In the genomic region with DNA sequence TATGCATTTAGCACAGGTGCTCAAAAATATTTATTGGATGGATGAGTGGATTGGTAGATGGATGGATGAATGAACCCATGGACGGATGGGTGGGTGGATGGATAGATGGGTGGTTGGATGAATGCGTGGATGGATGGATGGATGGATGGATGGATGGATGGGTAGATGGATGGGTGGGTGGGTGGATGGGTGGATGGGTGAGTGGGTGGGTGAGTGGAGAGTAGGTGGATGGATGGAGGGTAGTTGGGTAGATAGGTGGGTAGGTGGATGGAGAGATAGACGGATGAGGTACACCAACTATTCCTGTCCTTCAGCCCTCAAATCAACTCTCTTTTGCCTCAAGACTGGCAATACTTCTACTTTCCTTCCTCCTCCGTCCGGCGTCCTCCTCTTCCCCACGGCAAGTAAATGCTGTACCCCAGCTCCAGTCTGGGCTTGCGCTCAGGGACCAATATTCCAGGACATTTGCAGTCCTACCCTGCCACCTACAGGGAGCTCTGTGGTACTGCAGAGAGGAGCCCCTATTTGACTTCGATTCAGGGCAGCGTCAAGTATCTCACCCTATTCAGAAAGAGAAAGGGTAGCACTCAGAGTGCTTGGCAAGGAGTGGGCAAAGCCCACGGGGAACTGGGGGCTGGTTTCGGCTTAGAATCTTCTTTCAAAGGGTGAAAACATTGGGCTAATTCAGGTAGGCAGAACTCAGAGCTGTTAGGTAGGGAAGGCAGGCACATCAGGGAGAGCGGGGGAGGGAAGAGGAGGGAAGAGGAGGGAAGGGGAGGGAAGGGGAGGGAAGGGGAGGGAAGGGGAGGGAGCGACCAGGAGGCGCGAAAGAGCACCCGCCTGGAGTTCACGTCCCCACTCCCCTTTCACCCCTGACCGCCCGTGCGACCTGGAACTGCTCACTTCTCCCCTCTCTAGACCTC, we compare ENCODE assay signal across 8 cellular contexts. TPM values are rescaled to one million over a fixed set of nuclear protein-coding genes. Genes with fewer than 3 reads are reported as not detected.
DNase-seq lines count a peak whose midpoint lies in the region; ATAC-seq and TF ChIP-seq lines count a peak whose summit lies in the region.
"Not testable (repeated sequence)": the region's sequence is repeated elsewhere in the genome, so short reads cannot be mapped to it uniquely, and the experiment has no call there.

No MANE protein-coding gene starts in this region.

- in situ Hi-C loops in brain microvascular endothelial cell (cut with HindIII; ENCODE audit: low pct_ligation_motif_present, low sequenced_read_pairs) = not testable (repeated sequence)

- H3K36me3 Mint-ChIP-seq in activated CD4-positive, alpha-beta T cell treated with anti-CD3 and anti-CD28 coated beads for 36 hours (ENCODE audit: low read depth) = not testable (repeated sequence)

- not testable (repeated sequence) for H3K27me3 Mint-ChIP-seq in activated CD4-positive, alpha-beta T cell treated with anti-CD3 and anti-CD28 coated beads for 36 hours

- POLR2A ChIA-PET in AG04450 (lab: Yijun Ruan, JAX); activated CD4-positive, alpha-beta T cell treated with anti-CD3 and anti-CD28 coated beads for 36 hours (lab: Charles Lee): not testable (repeated sequence)

- H3K4me1 Mint-ChIP-seq in activated CD4-positive, alpha-beta T cell treated with anti-CD3 and anti-CD28 coated beads for 36 hours = peaks cover 12% of the 10 kb centered on the region

- not testable (repeated sequence) for H3K9me3 Mint-ChIP-seq in activated CD4-positive, alpha-beta T cell treated with anti-CD3 and anti-CD28 coated beads for 36 hours (ENCODE audit: low read depth)

- ATAC-seq in GM18520 (IDR thresholded peaks at IDR 0.05; ENCODE audit: unreplicated experiment) (peak; percentile 55), HG03066 (IDR thresholded peaks at IDR 0.05; ENCODE audit: low read depth, unreplicated experiment) (peak; percentile 65), sciatic nerve (peak; percentile 90)
- peak; percentile 70 for ATAC-seq in activated CD4-positive, alpha-beta T cell treated with anti-CD3 and anti-CD28 coated beads for 36 hours

- CTCF ChIA-PET in AG04450 (lab: Charles Lee); activated CD4-positive, alpha-beta T cell treated with anti-CD3 and anti-CD28 coated beads for 36 hours (lab: Charles Lee): not testable (repeated sequence)

- not testable (repeated sequence) for H3K9me3 ChIP-seq in AG04450 (ENCODE audit: control insufficient read depth, insufficient read depth, low read length)

- intact Hi-C loops in activated CD4-positive, alpha-beta T cell treated with anti-CD3 and anti-CD28 coated beads for 36 hours (cut with DNase I, micrococcal nuclease); sciatic nerve (cut with DNase I): not testable (repeated sequence)

- not testable (repeated sequence) for DNase-seq in AG04450 (ENCODE audit: low read depth, low spot score); sciatic nerve (ENCODE audit: low spot score)
- peak; percentile 3 for DNase-seq in NCI-H345 treated with DMSO at 0.1 percent for 48 hours (lab: John Stamatoyannopoulos, UW; ENCODE audit: unreplicated experiment)
- DNase-seq in activated CD4-positive, alpha-beta T cell treated with anti-CD3 and anti-CD28 coated beads for 36 hours = peak; percentile 62
- peak; percentile 76 for DNase-seq in brain microvascular endothelial cell
- DNase-seq in hypothalamus (lab: John Stamatoyannopoulos, UW) = peak in 31 of 51 donors; percentile 0 to 53 (median 14)

- not testable (repeated sequence) for H3K36me3 ChIP-seq in brain microvascular endothelial cell (replicated peaks)

- not testable (repeated sequence) for H3K4me3 ChIP-seq in AG04450 (ENCODE audit: low read depth, low read length); brain microvascular endothelial cell (ENCODE audit: low read depth, low read length)

- not testable (repeated sequence) for H3K27ac ChIP-seq in AG04450 (ENCODE audit: low read depth, low read length); brain microvascular endothelial cell

- not testable (repeated sequence) for H3K27me3 ChIP-seq in AG04450 (ENCODE audit: control insufficient read depth, insufficient read depth, low read length); brain microvascular endothelial cell (replicated peaks)

- H3K27ac Mint-ChIP-seq in activated CD4-positive, alpha-beta T cell treated with anti-CD3 and anti-CD28 coated beads for 36 hours = not testable (repeated sequence)

- TF ChIP-seq CTCF in AG04450 (IDR thresholded peaks at IDR 0.05; ENCODE audit: low read depth, low read length) (peak; percentile 42), brain microvascular endothelial cell (IDR thresholded peaks at IDR 0.05; ENCODE audit: low read depth, low read length, missing control alignments) (peak; percentile 54)

- not testable (repeated sequence) for H3K4me3 Mint-ChIP-seq in activated CD4-positive, alpha-beta T cell treated with anti-CD3 and anti-CD28 coated beads for 36 hours

RNA-seq across cellular contexts. Expression of a gene that starts 30.3 kb away (rescaled TPM):
- polyA plus RNA-seq in AG04450 (2011; rRNA removed) = 3,840 and 3,917 TPM in 2 replicates
- polyA minus RNA-seq in AG04450 (2011; rRNA and poly(A)+ RNA removed) = 678 and 713 TPM in 2 replicates
- 1,000 to 10,000 TPM; 1,904 to 2,150 TPM for total RNA-seq in activated CD4-positive, alpha-beta T cell treated with anti-CD3 and anti-CD28 coated beads for 36 hours
- total RNA-seq in sciatic nerve = 1,000 TPM

RNA-seq across cellular contexts. Expression of a gene that starts 41.5 kb away (rescaled TPM):
- polyA plus RNA-seq in AG04450 (2011; rRNA removed) = 129 and 155 TPM in 2 replicates
- 228 and 232 TPM in 2 replicates for polyA minus RNA-seq in AG04450 (2011; rRNA and poly(A)+ RNA removed)
- 100 to 1,000 TPM in 1 of 2 experiments, 10 to 100 TPM in 1; 92.0 to 102 TPM for total RNA-seq in activated CD4-positive, alpha-beta T cell treated with anti-CD3 and anti-CD28 coated beads for 36 hours
- 103 TPM for total RNA-seq in sciatic nerve
